Comparison of ENCODE assay signal across 27 cellular contexts in genomic region chr7:2290877-2291276, GRCh38.
"Had no signal": no experiment of that assay in that cellular context is flagged by ENCODE, and none has a peak within 500 bp of the region (broad histone marks: within the 10 kb centered on the region; RNA-seq: fewer than 3 reads in every experiment).

No MANE protein-coding gene starts in this region.

- DNase-seq: activated CD4-positive, alpha-beta T cell treated with anti-CD3 and anti-CD28 coated beads for 4 hours; activated CD4-positive, alpha-beta T cell treated with anti-CD3 and anti-CD28 coated beads, Interleukin-2, amount 50 U/mL, for 4 hours; activated CD8-positive, alpha-beta memory T cell treated with anti-CD3 and anti-CD28 coated beads, Interleukin-2, amount 50 U/mL, for 48 hours; activated CD8-positive, alpha-beta T cell treated with anti-CD3 and anti-CD28 coated beads, Interleukin-2, amount 10 ng/mL, durations not matched to agents 7 days and 5 days; activated effector memory CD4-positive, alpha-beta T cell treated with Interleukin-2 at 50 U/mL for 16 hours; activated naive CD4-positive, alpha-beta T cell; activated T-cell treated with anti-CD3 and anti-CD28 coated beads, Interleukin-2, amount 50 U/mL, for 1 hour; aorta; caudate nucleus; Kasumi-1; NCI-H1105 treated with DMSO at 0.1 percent for 48 hours; NCI-H1436 treated with DMSO at 0.1 percent for 48 hours; NCI-H187; NCI-H2081; NCI-H510A treated with DMSO at 0.1 percent for 48 hours; NCI-H69; NK-92 treated with Interleukin-12 subunit alpha and Interleukin-12 subunit beta, amount 100 ng/mL, for 24 hours; OCI-M1; RPMI8226; T-cell had no signal

- ATAC-seq: activated CD4-positive, CD25-positive, alpha-beta regulatory T cell treated with anti-CD3 and anti-CD28 coated beads, Interleukin-2, amount 50 U/mL, for 24 hours; activated CD8-positive, alpha-beta T cell treated with anti-CD3 and anti-CD28 coated beads, Interleukin-2, amount 10 ng/mL, durations not matched to agents 7 days and 5 days; Panc1; Right ventricle myocardium inferior; T-cell had no signal

- H3K27ac Mint-ChIP-seq: activated CD8-positive, alpha-beta T cell treated with anti-CD3 and anti-CD28 coated beads, Interleukin-2, amount 10 ng/mL, durations not matched to agents 7 days and 5 days; activated naive CD4-positive, alpha-beta T cell treated with anti-CD3 and anti-CD28 coated beads, Interleukin-2, amount 50 U/mL, for 24 hours; T-cell had no signal

- H3K9me3 Mint-ChIP-seq: activated naive CD4-positive, alpha-beta T cell treated with anti-CD3 and anti-CD28 coated beads, Interleukin-2, amount 50 U/mL, for 24 hours; T-cell had no signal

- H3K27me3 ChIP-seq: breast epithelium had no signal

- H3K27me3 Mint-ChIP-seq: activated naive CD4-positive, alpha-beta T cell treated with anti-CD3 and anti-CD28 coated beads, Interleukin-2, amount 50 U/mL, for 24 hours; T-cell had no signal

- H3K4me1 Mint-ChIP-seq: activated naive CD4-positive, alpha-beta T cell treated with anti-CD3 and anti-CD28 coated beads, Interleukin-2, amount 50 U/mL, for 24 hours had no signal

- H3K27ac ChIP-seq: breast epithelium, SK-N-MC, VCaP had no signal

- H3K4me3 Mint-ChIP-seq: activated CD8-positive, alpha-beta T cell treated with anti-CD3 and anti-CD28 coated beads, Interleukin-2, amount 10 ng/mL, durations not matched to agents 7 days and 5 days; activated naive CD4-positive, alpha-beta T cell treated with anti-CD3 and anti-CD28 coated beads, Interleukin-2, amount 50 U/mL, for 24 hours; T-cell had no signal

- H3K4me1 ChIP-seq: breast epithelium had no signal

- H3K4me3 ChIP-seq: breast epithelium, SK-N-MC had no signal
